1 cellular context compared by ENCODE assay signal in the genomic region with DNA sequence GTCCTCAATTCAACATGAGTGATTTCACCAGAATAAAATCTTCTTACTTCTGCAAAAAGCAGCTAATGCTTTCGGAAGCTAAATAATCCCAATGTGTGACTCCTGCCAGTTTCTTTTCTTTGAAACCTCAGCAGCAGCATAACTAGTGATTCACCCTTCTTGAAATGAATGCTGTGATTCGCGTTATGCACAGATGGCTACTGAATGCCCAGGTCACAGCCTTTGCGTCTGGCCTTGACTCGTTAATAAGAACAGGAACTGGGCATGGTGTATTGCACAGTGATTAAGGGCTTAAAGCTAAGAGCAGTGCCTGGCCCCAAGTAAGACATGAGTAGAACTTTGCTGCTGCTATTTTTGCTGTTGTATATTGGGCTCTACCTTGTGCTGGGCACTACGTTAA.
A peak's percentile ranks its signal among the peaks of the same experiment; 100 is the strongest.
TF ChIP-seq lines count a peak whose summit lies in the region.

No MANE protein-coding gene starts in this region.

TF ChIP-seq in endothelial cell of umbilical vein, 7 proteins besides CTCF, POLR2A, EP300 and RAD21:
- TF ChIP-seq JUN (IDR thresholded peaks at IDR 0.05; ENCODE audit: borderline replicate concordance, insufficient read depth, insufficient read length, low read depth) (peak; percentile 49), MYC (IDR thresholded peaks at IDR 0.05; ENCODE audit: low read depth, low read length) (no peak), FOS (IDR thresholded peaks at IDR 0.05; ENCODE audit: borderline replicate concordance, insufficient read depth, low read length) (peak; percentile 80), EZH2 (IDR thresholded peaks at IDR 0.05; ENCODE audit: borderline replicate concordance, low read depth, low read length, severe bottlenecking) (no peak), GATA2 (IDR thresholded peaks at IDR 0.05; ENCODE audit: insufficient read depth, insufficient read length, low read depth, low read length) (peak; percentile 52), POLR2AphosphoS5 (IDR thresholded peaks at IDR 0.05; ENCODE audit: insufficient read depth, low read depth, low read length) (peak; percentile 69), MAX (IDR thresholded peaks at IDR 0.05; ENCODE audit: insufficient read depth, insufficient read length) (no peak)
